Comparison of ENCODE assay signal across 1 cellular context in genomic region chr3:69330891-69331400, GRCh38.
TF ChIP-seq lines count a peak whose summit lies in the region.

No MANE protein-coding gene starts in this region.

TF ChIP-seq in endothelial cell of umbilical vein, 7 proteins besides CTCF, POLR2A, EP300 and RAD21:
- TF ChIP-seq POLR2AphosphoS5 (IDR thresholded peaks at IDR 0.05; ENCODE audit: insufficient read depth, low read depth, low read length) (no peak), EZH2 (IDR thresholded peaks at IDR 0.05; ENCODE audit: borderline replicate concordance, low read depth, low read length, severe bottlenecking) (no peak), MAX (IDR thresholded peaks at IDR 0.05; ENCODE audit: insufficient read depth, insufficient read length) (no peak), JUN (IDR thresholded peaks at IDR 0.05; ENCODE audit: borderline replicate concordance, insufficient read depth, insufficient read length, low read depth) (no peak)
